ENCODE assay signal across 25 cellular contexts in genomic region chr1:96752394-96752793, GRCh38.
"Had no signal": no experiment of that assay in that cellular context is flagged by ENCODE, and none has a peak within 500 bp of the region (broad histone marks: within the 10 kb centered on the region; RNA-seq: fewer than 3 reads in every experiment).

No MANE protein-coding gene starts in this region.

- H3K9me3 ChIP-seq: colonic mucosa, esophagus muscularis mucosa, gastroesophageal sphincter, heart left ventricle, left lung, lower lobe of right lung had no signal

- FAIRE-seq: endometrium, endothelial cell of umbilical vein, frontal cortex, kidney had no signal

- H3K4me2 ChIP-seq: hepatocyte had no signal

- H3K4me1 ChIP-seq: foreskin keratinocyte had no signal

- H3K27me3 Mint-ChIP-seq: dendritic cell treated with granulocyte-macrophage colony-stimulating factor and Interleukin-4, amounts not matched to agents 40 ng/mL and 50 ng/mL, for 4 days; effector memory CD8-positive, alpha-beta T cell had no signal

- ATAC-seq: effector memory CD8-positive, alpha-beta T cell; foreskin keratinocyte; gastroesophageal sphincter; heart left ventricle; left colon; left lung; left ventricle myocardium superior; lower lobe of right lung had no signal

- H3K4me3 ChIP-seq: colonic mucosa, esophagus muscularis mucosa, gastroesophageal sphincter, heart left ventricle, hepatocyte, left lung, lower lobe of right lung had no signal

- H3K4me3 Mint-ChIP-seq: dendritic cell treated with granulocyte-macrophage colony-stimulating factor and Interleukin-4, amounts not matched to agents 40 ng/mL and 50 ng/mL, for 4 days; effector memory CD8-positive, alpha-beta T cell; endodermal cell; immature natural killer cell; mesothelial cell of epicardium had no signal

- H3K27ac ChIP-seq: colonic mucosa, esophagus muscularis mucosa, foreskin keratinocyte, gastroesophageal sphincter, heart left ventricle, hepatocyte, left lung, lower lobe of right lung had no signal

- DNase-seq: colonic mucosa; cortex of kidney; effector CD8-positive, alpha-beta T cell; effector memory CD8-positive, alpha-beta T cell; endodermal cell; foreskin keratinocyte; heart left ventricle; hypothalamus; immature natural killer cell; islet precursor cell; kidney; kidney glomerular epithelial cell; left colon; left lung; left ventricle myocardium superior; lower lobe of right lung; mesenchymal stem cell had no signal

- H2AFZ ChIP-seq: hepatocyte had no signal

- H3K27me3 ChIP-seq: colonic mucosa, esophagus muscularis mucosa, foreskin keratinocyte, gastroesophageal sphincter, heart left ventricle, hepatocyte, left lung had no signal

- H3K27ac Mint-ChIP-seq: dendritic cell treated with granulocyte-macrophage colony-stimulating factor and Interleukin-4, amounts not matched to agents 40 ng/mL and 50 ng/mL, for 4 days; endodermal cell; immature natural killer cell had no signal

- H3K9me3 Mint-ChIP-seq: dendritic cell treated with granulocyte-macrophage colony-stimulating factor and Interleukin-4, amounts not matched to agents 40 ng/mL and 50 ng/mL, for 4 days; effector memory CD8-positive, alpha-beta T cell; immature natural killer cell had no signal
